Comparison of ENCODE assay signal across 14 cellular contexts in the genomic region with DNA sequence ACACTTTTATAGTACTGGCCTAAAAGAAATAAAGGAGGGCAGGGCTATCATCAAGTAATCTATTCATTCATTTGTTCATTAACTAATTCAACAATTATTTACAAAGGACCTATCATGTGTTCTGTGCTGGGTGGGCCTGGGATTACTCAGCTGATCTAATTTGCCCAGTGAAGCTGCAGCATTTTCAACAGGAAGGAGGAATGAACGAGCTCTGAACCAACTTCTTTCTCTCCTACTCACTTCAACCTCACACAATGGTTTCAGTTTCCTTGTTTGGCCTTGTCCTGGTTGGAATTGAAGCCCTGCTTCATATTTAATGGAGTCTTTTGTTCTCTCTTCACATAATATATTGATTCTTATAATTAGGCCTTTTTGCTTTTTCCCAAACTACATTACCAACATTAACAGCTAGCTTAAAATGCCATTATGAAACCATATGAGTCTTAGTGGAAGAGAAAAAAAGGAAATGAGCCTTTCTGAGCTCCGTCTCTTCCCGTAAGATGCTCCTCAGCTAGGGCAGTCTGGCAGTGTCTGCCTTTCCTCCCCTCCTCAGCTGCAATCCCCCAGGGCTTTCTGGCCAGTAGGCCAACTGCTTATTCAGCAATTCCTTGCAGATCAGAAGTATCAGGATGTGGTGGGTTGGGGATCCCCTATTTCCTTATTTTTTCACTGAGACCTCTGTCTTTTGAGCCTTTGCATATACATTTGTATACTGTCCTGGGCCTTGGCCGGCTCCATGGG.
"Had no signal": no experiment of that assay in that cellular context is flagged by ENCODE, and none has a peak within 500 bp of the region (broad histone marks: within the 10 kb centered on the region; RNA-seq: fewer than 3 reads in every experiment).

No MANE protein-coding gene starts in this region.

- H3K4me3 ChIP-seq: coronary artery, heart right ventricle had no signal

- H3K4me3 Mint-ChIP-seq: activated CD4-positive, alpha-beta T cell treated with anti-CD3 and anti-CD28 coated beads, Interleukin-2, amount 10 ng/mL, durations not matched to agents 24 days and 14 days; activated T-helper 1 cell treated with anti-CD3 and anti-CD28 coated beads, Interleukin-12 subunit alpha, Interleukin-12 subunit beta, Interleukin-2, Interleukin-4 antibody, amounts not matched to agents 30 ng/mL and 10 ng/mL and 1 ng/mL, durations not matched to agents 14 hours and 24 hours and 36 hours; memory B cell; type B pancreatic cell; WTC11 had no signal

- H3K36me3 Mint-ChIP-seq: type B pancreatic cell, WTC11 had no signal

- H3K27ac Mint-ChIP-seq: activated CD4-positive, alpha-beta T cell treated with anti-CD3 and anti-CD28 coated beads, Interleukin-2, amount 10 ng/mL, durations not matched to agents 24 days and 14 days; activated T-helper 1 cell treated with anti-CD3 and anti-CD28 coated beads, Interleukin-12 subunit alpha, Interleukin-12 subunit beta, Interleukin-2, Interleukin-4 antibody, amounts not matched to agents 30 ng/mL and 10 ng/mL and 1 ng/mL, durations not matched to agents 14 hours and 24 hours and 36 hours; memory B cell; type B pancreatic cell; WTC11 had no signal

- H3K9me3 Mint-ChIP-seq: activated T-helper 1 cell treated with anti-CD3 and anti-CD28 coated beads, Interleukin-12 subunit alpha, Interleukin-12 subunit beta, Interleukin-2, Interleukin-4 antibody, amounts not matched to agents 30 ng/mL and 10 ng/mL and 1 ng/mL, durations not matched to agents 14 hours and 24 hours and 36 hours had no signal

- H3K4me1 Mint-ChIP-seq: activated CD4-positive, alpha-beta T cell treated with anti-CD3 and anti-CD28 coated beads, Interleukin-2, amount 10 ng/mL, durations not matched to agents 24 days and 14 days; memory B cell; WTC11 had no signal

- H3K36me3 ChIP-seq: heart right ventricle had no signal

- DNase-seq: activated CD4-positive, alpha-beta T cell treated with anti-CD3 and anti-CD28 coated beads, Interleukin-2, amount 10 ng/mL, durations not matched to agents 24 days and 14 days; activated naive CD4-positive, alpha-beta T cell; central memory CD4-positive, alpha-beta T cell; effector CD8-positive, alpha-beta T cell; foreskin melanocyte; heart right ventricle; islet precursor cell; stimulated activated CD4-positive, alpha-beta T cell treated with anti-CD3 and anti-CD28 coated beads, Interleukin-2, amount 100 ng/mL, for 48 hours; stimulated activated naive CD4-positive, alpha-beta T cell treated with Interleukin-2 at 50 U/mL for 16 hours had no signal
